9 cellular contexts compared by ENCODE assay signal in genomic region chrX:101462892-101463291, GRCh38. TPM values are rescaled to one million over a fixed set of nuclear protein-coding genes. Genes with fewer than 3 reads are reported as not detected.
DNase-seq lines count a peak whose midpoint lies in the region; ATAC-seq and FAIRE-seq lines count a peak whose summit lies in the region.
"Had no signal": no experiment of that assay in that cellular context is flagged by ENCODE, and none has a peak within 500 bp of the region (broad histone marks: within the 10 kb centered on the region; RNA-seq: fewer than 3 reads in every experiment).

No MANE protein-coding gene starts in this region.

- WGBS in small intestine, 3 donors: 58 to 75% (median 60%) methylated on average over 3 of the region's 3 CpGs

- H3K9me3 Mint-ChIP-seq in effector memory CD8-positive, alpha-beta T cell: no peaks in the 10 kb centered on the region

- H3K27ac Mint-ChIP-seq in effector memory CD8-positive, alpha-beta T cell: no peak overlapping the region
- H3K27ac Mint-ChIP-seq: activated B cell treated with CpG ODN at 0.5 μM for 24 hours had no signal

- no peak for ATAC-seq in HG03439 (IDR thresholded peaks at IDR 0.05; ENCODE audit: unreplicated experiment)
- ATAC-seq in effector memory CD8-positive, alpha-beta T cell (replicated peaks): no peak

- no peak overlapping the region for H3K27ac ChIP-seq in small intestine (ENCODE audit: low read depth in 1 of 2, low read length in 1 of 2)

- no peaks in the 10 kb centered on the region for H3K36me3 ChIP-seq in small intestine (ENCODE audit: control insufficient read depth in 2 of 2, insufficient read depth in 2 of 2, low read length in 2 of 2)

- no peaks in the 10 kb centered on the region for H3K27me3 ChIP-seq in small intestine (ENCODE audit: control insufficient read depth in 2 of 2, insufficient read depth in 2 of 2, low read length in 2 of 2)

- peak; percentile 8 for DNase-seq in NCI-H510A treated with DMSO at 0.1 percent for 48 hours (lab: John Stamatoyannopoulos, UW)
- DNase-seq in NCI-H510A (lab: John Stamatoyannopoulos, UW): no peak
- DNase-seq in NCI-H2107 (lab: John Stamatoyannopoulos, UW): peak; percentile 47
- peak; percentile 53 for DNase-seq in dermis blood vessel endothelial cell
- DNase-seq in small intestine: peak; percentile 8
- no peak for DNase-seq in posterior vena cava (ENCODE audit: low spot score)
- DNase-seq in effector memory CD8-positive, alpha-beta T cell: no peak
- DNase-seq: activated B cell treated with CpG ODN at 0.5 μM for 24 hours had no signal

- no peaks in the 10 kb centered on the region for H3K9me3 ChIP-seq in small intestine (ENCODE audit: control insufficient read depth, low read depth)

- no peak for FAIRE-seq in small intestine (lab: Jason Lieb, UNC)

- H3K4me1 ChIP-seq in small intestine (ENCODE audit: control insufficient read depth in 2 of 2, insufficient read depth in 1 of 2, low read depth in 1 of 2, low read length in 1 of 2): no peaks in the 10 kb centered on the region

- no peak overlapping the region for H3K4me3 Mint-ChIP-seq in effector memory CD8-positive, alpha-beta T cell
- H3K4me3 Mint-ChIP-seq: activated B cell treated with CpG ODN at 0.5 μM for 24 hours had no signal

- intact Hi-C loops in posterior vena cava (cut with DNase I): no loop called here

- H3K27me3 Mint-ChIP-seq in effector memory CD8-positive, alpha-beta T cell: no peaks in the 10 kb centered on the region
- H3K27me3 Mint-ChIP-seq: activated B cell treated with CpG ODN at 0.5 μM for 24 hours had no signal

- H3K4me3 ChIP-seq in small intestine (ENCODE audit: low read depth in 1 of 2, low read length in 2 of 2): no peak overlapping the region

- no peaks in the 10 kb centered on the region for H3K4me1 Mint-ChIP-seq in effector memory CD8-positive, alpha-beta T cell (ENCODE audit: low read depth in 2 of 2)
- H3K4me1 Mint-ChIP-seq: activated B cell treated with CpG ODN at 0.5 μM for 24 hours had no signal

- H3K36me3 Mint-ChIP-seq in effector memory CD8-positive, alpha-beta T cell (ENCODE audit: insufficient read depth): no peaks in the 10 kb centered on the region

RNA-seq across cellular contexts. Expression of gene ARMCX4, which starts 22.4 kb away (rescaled TPM):
- total RNA-seq in dermis blood vessel endothelial cell: 5.1 and 6.9 TPM in 2 replicates
- 1 to 10 TPM; 1.4 to 3.7 (median 3.1) TPM for polyA plus RNA-seq in small intestine
- 10 to 100 TPM; 14.6 to 17.8 TPM for total RNA-seq in posterior vena cava

RNA-seq across cellular contexts. Expression of gene HNRNPH2, which starts 54.9 kb away (rescaled TPM):
- total RNA-seq in dermis blood vessel endothelial cell (90.0 and 99.7 TPM in 2 replicates), posterior vena cava (10 to 100 TPM; 50.9 to 54.4 TPM)
- polyA plus RNA-seq in small intestine: 10 to 100 TPM; 60.2 to 72.4 (median 71.5) TPM

RNA-seq across cellular contexts. Expression of gene GLA, which starts 55.2 kb away (rescaled TPM):
- 26.8 and 29.3 TPM in 2 replicates for total RNA-seq in dermis blood vessel endothelial cell
- 10 to 100 TPM; 15.9 to 34.6 (median 32.7) TPM for polyA plus RNA-seq in small intestine
- total RNA-seq in posterior vena cava: 10 to 100 TPM; 20.1 to 24.2 TPM

Comparison
In these comparisons a context has a peak if more than half of its experiments do, and no peak if none do; other contexts are left out.
1. DNase-seq: peak in NCI-H510A treated with DMSO at 0.1 percent for 48 hours (single experiment), NCI-H2107 (single experiment), dermis blood vessel endothelial cell (single experiment) and small intestine (single experiment); none in NCI-H510A (single experiment), posterior vena cava (single experiment) and effector memory CD8-positive, alpha-beta T cell (0 of 3).